ENCODE assay signal across 13 cellular contexts in the genomic region with DNA sequence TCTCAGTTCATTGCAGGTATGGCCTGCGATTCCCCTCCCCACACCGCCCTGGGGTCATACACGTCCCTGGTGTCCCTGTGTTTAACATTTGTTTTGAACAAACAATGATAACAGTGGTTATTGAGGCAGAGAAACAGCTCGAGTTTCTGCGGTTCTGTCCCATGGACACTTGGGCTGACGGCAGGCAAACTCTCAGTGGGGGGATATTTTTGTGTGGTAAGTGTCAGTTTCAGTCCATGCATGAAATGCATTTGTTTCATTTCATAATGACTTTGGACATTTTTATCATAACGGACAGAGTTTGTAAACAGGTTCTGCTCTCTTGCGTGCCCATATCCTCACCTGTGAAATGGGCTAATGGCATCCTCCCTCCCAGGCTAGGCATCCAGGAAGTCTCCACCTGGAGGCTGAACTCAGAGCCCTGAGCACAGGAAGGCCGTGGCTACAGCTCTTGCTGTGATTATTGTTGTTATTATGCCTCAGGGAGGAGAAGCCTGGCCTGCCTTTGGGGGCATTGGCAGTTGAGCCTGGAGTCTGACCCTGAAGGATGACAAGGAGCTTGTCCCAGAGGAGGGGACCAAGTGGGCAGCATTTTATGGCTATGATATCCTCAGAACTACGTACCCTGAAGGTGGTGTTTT.
"Had no signal": no experiment of that assay in that cellular context is flagged by ENCODE, and none has a peak within 500 bp of the region (broad histone marks: within the 10 kb centered on the region; RNA-seq: fewer than 3 reads in every experiment).

No MANE protein-coding gene starts in this region.

- DNase-seq: activated CD4-positive, alpha-beta T cell treated with anti-CD3 and anti-CD28 coated beads, Interleukin-2, amount 10 ng/mL, durations not matched to agents 7 days and 5 days; activated CD8-positive, alpha-beta memory T cell treated with anti-CD3 and anti-CD28 coated beads, Interleukin-2, amount 50 U/mL, for 4 hours; activated effector memory CD4-positive, alpha-beta T cell treated with anti-CD3 and anti-CD28 coated beads, Interleukin-2, amount 50 U/mL, for 16 hours; activated naive CD4-positive, alpha-beta T cell treated with anti-CD3 and anti-CD28 coated beads, Interleukin-2, amount 50 U/mL, for 16 hours; activated T-cell treated with anti-CD3 and anti-CD28 coated beads, Interleukin-2, amount 50 U/mL, for 72 hours; aorta; brain microvascular endothelial cell; erythroblast; kidney; mammary epithelial cell; stimulated activated CD4-positive, alpha-beta T cell treated with anti-CD3 and anti-CD28 coated beads, Interleukin-2, amount 100 ng/mL, for 24 hours; stimulated activated naive CD4-positive, alpha-beta T cell treated with Interleukin-2 at 50 U/mL for 16 hours; thyroid gland had no signal
